In genomic region chr5:139763584-139764249, GRCh38 we compare ENCODE assay signal across 20 cellular contexts. TPM values are rescaled to one million over a fixed set of nuclear protein-coding genes. Genes with fewer than 3 reads are reported as not detected.
DNase-seq lines count a peak whose midpoint lies in the region; ATAC-seq, FAIRE-seq and TF ChIP-seq lines count a peak whose summit lies in the region.
"Had no signal": no experiment of that assay in that cellular context is flagged by ENCODE, and none has a peak within 500 bp of the region (broad histone marks: within the 10 kb centered on the region; RNA-seq: fewer than 3 reads in every experiment).

No MANE protein-coding gene starts in this region.

- intact Hi-C loops in GM12878 (cut with micrococcal nuclease; ENCODE audit: unreplicated experiment): loop anchor here (2.0 kb wide), 1 partner anchor 73 kb away; no protein-coding TSS in a partner anchor

- H3K79me2 ChIP-seq in GM12878 (ENCODE audit: control insufficient read depth, insufficient read depth, low read length): no peaks in the 10 kb centered on the region
- H3K79me2 ChIP-seq: parathyroid adenoma had no signal

- peak overlapping the region; percentile 34; the same call in 1 of the 2 replicates for H3K4me3 ChIP-seq in HUES6 (ENCODE audit: low read depth, low read length)
- no peak overlapping the region for H3K4me3 ChIP-seq in GM12878
- no peak overlapping the region for H3K4me3 ChIP-seq in HAP-1
- H3K4me3 ChIP-seq: breast epithelium had no signal

- no peak overlapping the region for H3K27ac ChIP-seq in HUES6 (ENCODE audit: low read depth, low read length)
- no peak overlapping the region for H3K27ac ChIP-seq in GM12878 (ENCODE audit: control insufficient read depth, insufficient read depth)
- H3K27ac ChIP-seq: breast epithelium, parathyroid adenoma, spleen had no signal

- in situ Hi-C loops in GM12878 (cut with MboI) (loop anchor here (5.0 kb wide), 1 partner anchor 131 kb away; no protein-coding TSS in a partner anchor), HAP-1 (cut with MboI; ENCODE audit: low sequenced_read_pairs) (loop anchor here (5.0 kb wide), 2 partner anchors 116 to 336 kb away; partner anchors contain the start of gene CXXC5)

- RAD21 ChIA-PET in GM12878 (lab: Charles Lee; ENCODE audit: unreplicated experiment): interaction anchor here (0.8 to 2.1 kb wide), 8 partner anchors 10 to 130 kb away, joined by 3 to 10 read pairs (median 4); no protein-coding TSS in a partner anchor

- H3K27me3 ChIP-seq in HUES6 (ENCODE audit: control insufficient read depth, insufficient read depth, low read length): peaks cover 43% of the 10 kb centered on the region
- peaks cover 11 to 14% of the 10 kb centered on the region in 2 experiments for H3K27me3 ChIP-seq in GM12878 (replicated peaks in 1 of 2; ENCODE audit: control insufficient read depth in 2 of 2, insufficient read depth in 2 of 2, low read length in 1 of 2)
- no peaks in the 10 kb centered on the region for H3K27me3 ChIP-seq in HAP-1 (ENCODE audit: low read depth)

- FAIRE-seq in GM12878 (lab: Jason Lieb, UNC): no peak
- FAIRE-seq: islet of Langerhans had no signal

- CTCF ChIA-PET in GM12878 (lab: Yijun Ruan, JAX): interaction anchor here (0.9 to 10.1 kb wide), 13 partner anchors 12 to 346 kb away, joined by 3 to 291 read pairs (median 4); no protein-coding TSS in a partner anchor

- POLR2A ChIA-PET in GM12878 (lab: Charles Lee): no interaction called here

- peaks cover 47 to 58% of the 10 kb centered on the region in 2 donors for H3K4me1 Mint-ChIP-seq in stimulated activated naive B cell treated with anti-CD40 and anti-IgM and Interleukin-4, amounts not matched to agents 10 μg/mL and 1 μg/mL and 100 μg/mL, for 72 hours

- H3K27me3 Mint-ChIP-seq in stimulated activated naive B cell treated with anti-CD40 and anti-IgM and Interleukin-4, amounts not matched to agents 10 μg/mL and 1 μg/mL and 100 μg/mL, for 72 hours: peaks cover 10 to 22% of the 10 kb centered on the region in 2 donors

- ATAC-seq in GM12878: no peak
- ATAC-seq in stimulated activated naive B cell treated with anti-CD40 and anti-IgM and Interleukin-4, amounts not matched to agents 10 μg/mL and 1 μg/mL and 100 μg/mL, for 72 hours (replicated peaks): no peak
- ATAC-seq: activated naive CD4-positive, alpha-beta T cell treated with anti-CD3 and anti-CD28 coated beads, Interleukin-2, amount 50 U/mL, for 72 hours had no signal

- H4K20me1 ChIP-seq in GM12878 (ENCODE audit: control insufficient read depth, insufficient read depth): no peaks in the 10 kb centered on the region; the same call in 1 of the 2 replicates

- TF ChIP-seq CTCF in GM12878 (IDR thresholded peaks at IDR 0.05 in 2 of 3, conservative IDR thresholded peaks at IDR 0.05 in 1 of 3; ENCODE audit: control insufficient read depth in 2 of 3, extremely low read depth in 1 of 3, insufficient read depth in 1 of 3, low read depth in 3 of 3, low read length in 3 of 3): no peak

- peak overlapping the region; percentile 62 to 78 for H3K4me3 Mint-ChIP-seq in stimulated activated naive B cell treated with anti-CD40 and anti-IgM and Interleukin-4, amounts not matched to agents 10 μg/mL and 1 μg/mL and 100 μg/mL, for 72 hours

- H3K9me3 ChIP-seq in HUES6 (ENCODE audit: control insufficient read depth, insufficient read depth, low read depth, low read length) (no peaks in the 10 kb centered on the region), GM12878 (replicated peaks; ENCODE audit: control insufficient read depth, insufficient read depth, low read length) (no peaks in the 10 kb centered on the region), HAP-1 (no peaks in the 10 kb centered on the region)
- H3K9me3 ChIP-seq: breast epithelium, spleen had no signal

- 0 out of 2 replicates have a peak overlapping the region, but pooled peaks have one; percentile 3 for H3K4me2 ChIP-seq in GM12878 (ENCODE audit: control insufficient read depth, insufficient read depth)

- H3K4me1 ChIP-seq in HUES6 (ENCODE audit: control insufficient read depth, insufficient read depth, low read length) (peaks cover 46% of the 10 kb centered on the region), GM12878 (ENCODE audit: control insufficient read depth, insufficient read depth, low read length) (no peaks in the 10 kb centered on the region), HAP-1 (0 out of 2 replicates have a peak, but pooled peaks cover 2% of the 10 kb centered on the region)
- H3K4me1 ChIP-seq: breast epithelium, parathyroid adenoma had no signal

- peak overlapping the region; percentile 56 for H3K27ac Mint-ChIP-seq in stimulated activated naive B cell treated with anti-CD40 and anti-IgM and Interleukin-4, amounts not matched to agents 10 μg/mL and 1 μg/mL and 100 μg/mL, for 72 hours
- H3K27ac Mint-ChIP-seq: activated naive CD4-positive, alpha-beta T cell treated with anti-CD3 and anti-CD28 coated beads, Interleukin-2, amount 50 U/mL, for 72 hours; CD4-positive, CD25-positive, alpha-beta regulatory T cell had no signal

- SMC1A ChIA-PET in GM12878 (lab: Charles Lee; ENCODE audit: uncharacterized antibody, unreplicated experiment): interaction anchor here (0.8 to 8.7 kb wide), 8 partner anchors 9 to 132 kb away, joined by 3 to 166 read pairs (median 4); no protein-coding TSS in a partner anchor

- no peak overlapping the region for H3K9ac ChIP-seq in HUES6 (ENCODE audit: low read length)
- H3K9ac ChIP-seq in GM12878 (ENCODE audit: control insufficient read depth, insufficient read depth, low read length): no peak overlapping the region
- H3K9ac ChIP-seq: parathyroid adenoma had no signal

- WGBS in GM12878 (ENCODE audit: insufficient coverage, insufficient replicate concordance, low lambda C conversion rate, missing lambda C conversion rate): 14% methylated on average over 12 of the region's 12 CpGs

- no peaks in the 10 kb centered on the region for H3K36me3 Mint-ChIP-seq in stimulated activated naive B cell treated with anti-CD40 and anti-IgM and Interleukin-4, amounts not matched to agents 10 μg/mL and 1 μg/mL and 100 μg/mL, for 72 hours
- H3K36me3 Mint-ChIP-seq: activated naive CD4-positive, alpha-beta T cell treated with anti-CD3 and anti-CD28 coated beads, Interleukin-2, amount 50 U/mL, for 72 hours; CD4-positive, CD25-positive, alpha-beta regulatory T cell had no signal

- H2AFZ ChIP-seq in GM12878 (ENCODE audit: control insufficient read depth, low read depth, low read length): no peak overlapping the region
- H2AFZ ChIP-seq: parathyroid adenoma had no signal

- DNase-seq in GM12878 (ENCODE audit: low read depth, low spot score) (no peak), iPS-NIHi11 (ENCODE audit: low spot score) (peak; percentile 3), RPMI8226 (no peak), HAP-1 (ENCODE audit: low spot score in 2 of 2) (no peak)
- DNase-seq in stimulated activated naive B cell treated with anti-CD40 and anti-IgM and Interleukin-4, amounts not matched to agents 10 μg/mL and 1 μg/mL and 100 μg/mL, for 72 hours: no peak
- no peak for DNase-seq in activated CD4-positive, alpha-beta T cell treated with anti-CD3 and anti-CD28 coated beads for 4 hours
- DNase-seq: activated CD4-positive, CD25-positive, alpha-beta regulatory T cell treated with anti-CD3 and anti-CD28 coated beads, Interleukin-2, amount 50 U/mL, for 72 hours; activated T-cell treated with anti-CD3 and anti-CD28 coated beads for 4 hours; foreskin melanocyte; NCI-H2029 had no signal

- TF ChIP-seq EP300 in GM12878 (IDR thresholded peaks at IDR 0.05; ENCODE audit: borderline replicate concordance in 1 of 2, control insufficient read depth in 1 of 2, low read depth in 2 of 2, low read length in 2 of 2): no peak

- H3K36me3 ChIP-seq in HUES6 (ENCODE audit: control insufficient read depth, insufficient read depth, low read length) (no peaks in the 10 kb centered on the region), GM12878 (ENCODE audit: control insufficient read depth in 2 of 2, insufficient read depth in 2 of 2, low read length in 1 of 2) (no peaks in the 10 kb centered on the region), HAP-1 (replicated peaks) (no peaks in the 10 kb centered on the region)
- H3K36me3 ChIP-seq: breast epithelium, spleen had no signal

- no peak for TF ChIP-seq RAD21 in GM12878 (IDR thresholded peaks at IDR 0.05; ENCODE audit: insufficient read depth, low read depth, low read length)

- no TSS peak for BruUV-seq in GM12878 (replicated peaks; lab: Mats Ljungman, UMichigan)

- no peaks in the 10 kb centered on the region for H3K9me3 Mint-ChIP-seq in stimulated activated naive B cell treated with anti-CD40 and anti-IgM and Interleukin-4, amounts not matched to agents 10 μg/mL and 1 μg/mL and 100 μg/mL, for 72 hours
- H3K9me3 Mint-ChIP-seq: activated naive CD4-positive, alpha-beta T cell treated with anti-CD3 and anti-CD28 coated beads, Interleukin-2, amount 50 U/mL, for 72 hours; CD4-positive, CD25-positive, alpha-beta regulatory T cell had no signal

- no peak for TF ChIP-seq POLR2A in GM12878 (IDR thresholded peaks at IDR 0.05; ENCODE audit: low read depth, low read length)

RNA-seq across cellular contexts. Expression of gene PSD2, which starts 31.9 kb away (rescaled TPM):
- total RNA-seq in GM12878 (2013; cell fraction: nucleolus; rRNA removed): 0.12 and 0.23 TPM in 2 replicates
- total RNA-seq in GM12878 (2014; rRNA removed): 0.11 TPM in 1 of 2 replicates, not detected in the other
- total RNA-seq in GM12878 (2014; rRNA removed; fragmentation: Illumina TruSeq; extraction: Trizol): not detected in 2 replicates
- not detected in 2 replicates for total RNA-seq in GM12878 (2021)
- polyA plus RNA-seq in GM12878 (2011; ENCODE audit: low read depth): 0.05 TPM
- polyA plus RNA-seq in GM12878 (2011; rRNA removed): 0.04 and 0.07 TPM in 2 replicates
- 0.04 and 0.07 TPM in 2 replicates for polyA plus RNA-seq in GM12878 (2011; cell fraction: cytosol; rRNA removed)
- polyA plus RNA-seq in GM12878 (2011; cell fraction: nucleus; rRNA removed): 0.28 and 0.40 TPM in 2 replicates
- polyA plus RNA-seq in GM12878 (2012): 0.04 and 0.15 TPM in 2 replicates
- polyA plus RNA-seq in GM12878 (2014; fragmentation: Illumina TruSeq; extraction: Trizol): 0.03 and 0.05 TPM in 2 replicates
- under 1 TPM in 1 of 2 experiments, not detected in 1; 0.02 TPM for polyA plus RNA-seq in GM12878 (2014; fragmentation: Nextera tagmentation; extraction: Ambion mirVana)
- polyA plus RNA-seq in GM12878 (2014; rRNA removed): 0.03 TPM in 1 of 2 replicates, not detected in the other
- under 1 TPM in 1 of 2 experiments, not detected in 1; 0.14 TPM for polyA plus RNA-seq in GM12878 (2016; fragmentation: Nextera tagmentation; extraction: Ambion mirVana)
- polyA minus RNA-seq in GM12878 (2011; rRNA and poly(A)+ RNA removed): 0.10 TPM in 1 of 2 replicates, not detected in the other
- polyA minus RNA-seq in GM12878 (2011; cell fraction: cytosol; rRNA and poly(A)+ RNA removed): not detected in 2 replicates
- polyA minus RNA-seq in GM12878 (2011; cell fraction: nucleus; rRNA and poly(A)+ RNA removed): not detected in 2 replicates
- total RNA-seq: activated naive CD4-positive, alpha-beta T cell treated with anti-CD3 and anti-CD28 coated beads, Interleukin-2, amount 50 U/mL, for 72 hours; CD4-positive, CD25-positive, alpha-beta regulatory T cell; MCF 10A; mesenteric fat pad; T-helper 1 cell treated with Interleukin-12 subunit alpha and Interleukin-12 subunit beta and Interleukin-4 antibody, amounts not matched to agents 30 ng/mL and 1 ng/mL, for 36 hours had no signal
- polyA plus RNA-seq: CD4-positive, CD25-positive, alpha-beta regulatory T cell had no signal
